ENCODE assay signal across 8 cellular contexts in genomic region chr5:142012792-142013388, GRCh38. TPM values are rescaled to one million over a fixed set of nuclear protein-coding genes. Genes with fewer than 3 reads are reported as not detected.
DNase-seq lines count a peak whose midpoint lies in the region; ATAC-seq lines count a peak whose summit lies in the region.

Gene GNPDA1 (minus strand): TSS chr5:142013027. CDS start chr5:142012035, 992 bp downstream.

- 1 to 5% methylated on average over 11 to 42 of the region's 58 CpGs for WGBS in mesodermal cell (ENCODE audit: insufficient coverage in 2 of 2), 2 experiments

- no peaks in the 10 kb centered on the region for H3K9me3 Mint-ChIP-seq in activated CD8-positive, alpha-beta memory T cell treated with anti-CD3 and anti-CD28 coated beads, Interleukin-2, amount 10 ng/mL, durations not matched to agents 7 days and 5 days (ENCODE audit: low read depth)

- H3K36me3 Mint-ChIP-seq in activated CD8-positive, alpha-beta memory T cell treated with anti-CD3 and anti-CD28 coated beads, Interleukin-2, amount 10 ng/mL, durations not matched to agents 7 days and 5 days, result peaks cover 9% of the 10 kb centered on the region

- DNase-seq in ACHN, result peak; percentile 83
- peak; percentile 60 to 82 for DNase-seq in NOMO-1 (lab: John Stamatoyannopoulos, UW; ENCODE audit: unreplicated experiment in 2 of 2)
- DNase-seq in activated CD8-positive, alpha-beta memory T cell treated with anti-CD3 and anti-CD28 coated beads, Interleukin-2, amount 10 ng/mL, durations not matched to agents 7 days and 5 days, result peak; percentile 74
- DNase-seq in stimulated activated CD8-positive, alpha-beta memory T cell treated with anti-CD3 and anti-CD28 coated beads, Interleukin-2, amount 100 ng/mL, for 1 hour (ENCODE audit: low read depth in 2 of 2), result peak; percentile 44 to 45

- peak within 1 kb of the TSS; percentile 74 for H3K4me3 Mint-ChIP-seq in activated CD8-positive, alpha-beta memory T cell treated with anti-CD3 and anti-CD28 coated beads, Interleukin-2, amount 10 ng/mL, durations not matched to agents 7 days and 5 days

- in situ Hi-C loops in ACHN (cut with HindIII; ENCODE audit: low pct_ligation_motif_present, low pct_unique_long_range_greater_than_20kb, low sequenced_read_pairs), result no loop called here
- in situ Hi-C loops in endometrial microvascular endothelial cells (cut with HindIII; ENCODE audit: inconsistent ontology term, low pct_unique_long_range_greater_than_20kb, low sequenced_read_pairs), result loop anchor here (25.0 kb wide), 1 partner anchor 124 kb away; no protein-coding TSS in a partner anchor

- peaks cover 14% of the 10 kb centered on the region for H3K27me3 Mint-ChIP-seq in activated CD8-positive, alpha-beta memory T cell treated with anti-CD3 and anti-CD28 coated beads, Interleukin-2, amount 10 ng/mL, durations not matched to agents 7 days and 5 days

- H3K4me3 ChIP-seq in mesodermal cell (ENCODE audit: extremely low read depth, insufficient read depth, low read length, poor library complexity, severe bottlenecking), result peak within 1 kb of the TSS; percentile 72

- peaks cover 32% of the 10 kb centered on the region for H3K36me3 ChIP-seq in mesodermal cell (ENCODE audit: control insufficient read depth, insufficient read depth, low read length)

- peaks cover 18% of the 10 kb centered on the region for H3K4me1 ChIP-seq in mesodermal cell (ENCODE audit: control insufficient read depth, insufficient read depth, low read length, poor library complexity, severe bottlenecking)

- CTCF ChIA-PET in activated CD8-positive, alpha-beta memory T cell treated with anti-CD3 and anti-CD28 coated beads, Interleukin-2, amount 10 ng/mL, durations not matched to agents 7 days and 5 days (lab: Charles Lee), result interaction anchor here (0.9 to 7.7 kb wide), 15 partner anchors 12 to 320 kb away, joined by 3 to 72 read pairs (median 10); partner anchors contain the start of genes NDFIP1 and RNF14

- peaks cover 57% of the 10 kb centered on the region for H3K4me1 Mint-ChIP-seq in activated CD8-positive, alpha-beta memory T cell treated with anti-CD3 and anti-CD28 coated beads, Interleukin-2, amount 10 ng/mL, durations not matched to agents 7 days and 5 days

- ATAC-seq in GM18861 (IDR thresholded peaks at IDR 0.05; ENCODE audit: unreplicated experiment) (peak; percentile 45), HG03097 (IDR thresholded peaks at IDR 0.05; ENCODE audit: low FRiP score, unreplicated experiment) (peak; percentile 40)
- peak; percentile 59 for ATAC-seq in activated CD8-positive, alpha-beta memory T cell treated with anti-CD3 and anti-CD28 coated beads, Interleukin-2, amount 10 ng/mL, durations not matched to agents 7 days and 5 days

- H3K27ac ChIP-seq in mesodermal cell (ENCODE audit: low read depth, low read length, severe bottlenecking), result peak within 1 kb of the TSS; percentile 57

- no peaks in the 10 kb centered on the region for H3K9me3 ChIP-seq in mesodermal cell (ENCODE audit: control insufficient read depth, low read length)

- peak within 1 kb of the TSS; percentile 81 for H3K27ac Mint-ChIP-seq in activated CD8-positive, alpha-beta memory T cell treated with anti-CD3 and anti-CD28 coated beads, Interleukin-2, amount 10 ng/mL, durations not matched to agents 7 days and 5 days

RNA-seq across cellular contexts. Expression of gene GNPDA1, which starts in this region (rescaled TPM):
- total RNA-seq in activated CD8-positive, alpha-beta memory T cell treated with anti-CD3 and anti-CD28 coated beads, Interleukin-2, amount 10 ng/mL, durations not matched to agents 7 days and 5 days, result 10 to 100 TPM in 1 of 2 experiments, 1 to 10 TPM in 1; 7.7 to 10.0 TPM
- 155 TPM for total RNA-seq in endometrial microvascular endothelial cells (ENCODE audit: inconsistent ontology term)
- polyA plus RNA-seq in mesodermal cell (2013, experiment 1 of 2), result 65.8 TPM
- polyA plus RNA-seq in mesodermal cell (2013, experiment 2 of 2), result 58.3 TPM

Comparison
In these comparisons a context has a peak if more than half of its experiments do, and no peak if none do; other contexts are left out.
1. Peak in every context shown above with its lines: DNase-seq, ATAC-seq, H3K4me3 ChIP-seq and H3K27ac ChIP-seq.
2. RNA of gene GNPDA1 (total RNA-seq): 155 TPM in endometrial microvascular endothelial cells (single experiment); 7.7 to 10.0 TPM in activated CD8-positive, alpha-beta memory T cell treated with anti-CD3 and anti-CD28 coated beads, Interleukin-2, amount 10 ng/mL, durations not matched to agents 7 days and 5 days; every median in the first group is over 10 times any median in the second.